Comparison of ENCODE assay signal across 14 cellular contexts in the genomic region with DNA sequence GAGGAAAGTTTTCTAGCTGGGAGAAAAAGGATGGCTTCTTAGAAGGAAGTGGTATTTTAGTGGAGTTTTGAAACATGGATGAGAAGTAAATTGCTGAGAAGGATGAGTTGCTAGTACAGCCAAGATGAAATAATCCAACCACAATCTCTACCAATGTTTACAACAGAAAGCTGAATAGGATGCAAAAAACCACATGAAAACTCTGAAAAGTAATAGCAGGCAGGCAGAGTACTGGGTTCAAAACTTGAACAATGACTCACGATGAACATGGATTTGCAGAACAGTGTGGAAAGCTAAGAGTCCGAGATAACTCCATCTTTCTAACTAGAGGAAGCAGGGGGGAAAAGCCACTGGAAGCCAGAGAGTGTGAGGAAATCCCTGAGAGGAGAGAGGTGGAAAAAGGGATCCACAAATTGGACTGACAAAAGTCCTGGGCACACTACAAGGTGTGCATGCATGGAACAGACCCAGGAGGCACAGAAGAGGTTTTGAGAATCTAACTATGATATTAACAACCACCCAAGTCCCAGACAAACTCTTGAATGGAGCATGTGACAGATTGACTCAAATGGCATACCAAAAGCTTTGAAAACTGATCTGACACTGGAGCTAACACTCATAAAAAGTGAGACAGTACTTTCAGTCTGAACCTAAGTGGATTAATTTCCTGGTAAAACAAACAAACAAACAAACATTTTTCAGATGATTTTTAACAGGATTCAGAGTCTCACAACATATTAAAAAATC.
DNase-seq lines count a peak whose midpoint lies in the region; ATAC-seq and TF ChIP-seq lines count a peak whose summit lies in the region.
"Had no signal": no experiment of that assay in that cellular context is flagged by ENCODE, and none has a peak within 500 bp of the region (broad histone marks: within the 10 kb centered on the region; RNA-seq: fewer than 3 reads in every experiment).

No MANE protein-coding gene starts in this region.

- H4K8ac ChIP-seq in mesenchymal stem cell (ENCODE audit: low read length): no peak overlapping the region

- no peak overlapping the region for H3K27ac ChIP-seq in CD8-positive, alpha-beta T cell (ENCODE audit: low read depth, low read length)
- H3K27ac ChIP-seq in HL-60 (replicated peaks): peak overlapping the region; percentile 69
- no peak overlapping the region for H3K27ac ChIP-seq in mesenchymal stem cell (ENCODE audit: low read length, poor library complexity, severe bottlenecking)
- H3K27ac ChIP-seq: gastroesophageal sphincter, right lobe of liver had no signal

- H3K4ac ChIP-seq in mesenchymal stem cell (ENCODE audit: low read depth in 1 of 2, low read length in 2 of 2): no peak overlapping the region

- no peak overlapping the region for H2AK5ac ChIP-seq in mesenchymal stem cell (ENCODE audit: low read length, severe bottlenecking)

- H3K27me3 Mint-ChIP-seq in CD8-positive, alpha-beta T cell (ENCODE audit: low read depth): no peaks in the 10 kb centered on the region
- no peaks in the 10 kb centered on the region for H3K27me3 Mint-ChIP-seq in activated CD8-positive, alpha-beta T cell treated with anti-CD3 and anti-CD28 coated beads for 36 hours

- peaks cover 31% of the 10 kb centered on the region for H3K4me1 ChIP-seq in CD8-positive, alpha-beta T cell (ENCODE audit: insufficient read depth, low read length)
- peaks cover 2% of the 10 kb centered on the region for H3K4me1 ChIP-seq in mesenchymal stem cell (ENCODE audit: control insufficient read depth, insufficient read depth, low read depth, low read length)
- H3K4me1 ChIP-seq: gastroesophageal sphincter had no signal

- no peak overlapping the region for H2BK15ac ChIP-seq in mesenchymal stem cell (ENCODE audit: low read depth, poor library complexity, severe bottlenecking)

- no peaks in the 10 kb centered on the region for H3K27me3 ChIP-seq in CD8-positive, alpha-beta T cell (ENCODE audit: insufficient read depth, low read length)
- no peaks in the 10 kb centered on the region for H3K27me3 ChIP-seq in HL-60 (ENCODE audit: insufficient read depth, poor library complexity, severe bottlenecking)
- no peaks in the 10 kb centered on the region for H3K27me3 ChIP-seq in mesenchymal stem cell (ENCODE audit: control insufficient read depth in 1 of 2, insufficient read depth in 1 of 2, low read length in 2 of 2)
- H3K27me3 ChIP-seq: gastroesophageal sphincter, right lobe of liver had no signal

- H3K9me3 ChIP-seq in CD8-positive, alpha-beta T cell (ENCODE audit: low read length): no peaks in the 10 kb centered on the region
- no peaks in the 10 kb centered on the region for H3K9me3 ChIP-seq in mesenchymal stem cell (ENCODE audit: control insufficient read depth, low read length)
- H3K9me3 ChIP-seq: gastroesophageal sphincter, right lobe of liver had no signal

- no peak overlapping the region for H2BK12ac ChIP-seq in mesenchymal stem cell (ENCODE audit: low read length in 2 of 2)

- no peak overlapping the region for H2BK120ac ChIP-seq in mesenchymal stem cell (ENCODE audit: low read depth, low read length)

- no peak overlapping the region for H3K14ac ChIP-seq in mesenchymal stem cell (ENCODE audit: low read length in 2 of 2)

- H3K4me1 Mint-ChIP-seq in CD8-positive, alpha-beta T cell (ENCODE audit: low read depth): peaks cover 66% of the 10 kb centered on the region
- H3K4me1 Mint-ChIP-seq in activated CD8-positive, alpha-beta T cell treated with anti-CD3 and anti-CD28 coated beads for 36 hours (ENCODE audit: low read depth): peaks cover 62% of the 10 kb centered on the region

- H3K9ac ChIP-seq in mesenchymal stem cell (ENCODE audit: low read length): no peak overlapping the region

- TF ChIP-seq CTCF in CD8-positive, alpha-beta T cell (IDR thresholded peaks at IDR 0.05): no peak
- no peak for TF ChIP-seq CTCF in HL-60 (IDR thresholded peaks at IDR 0.05; ENCODE audit: insufficient read depth, low read length)
- TF ChIP-seq CTCF in activated CD8-positive, alpha-beta T cell treated with anti-CD3 and anti-CD28 coated beads for 36 hours (IDR thresholded peaks at IDR 0.05): no peak

- WGBS in mesenchymal stem cell: 87% methylated on average over 2 of the region's 2 CpGs

- H3K9me3 Mint-ChIP-seq in CD8-positive, alpha-beta T cell: peaks cover 13% of the 10 kb centered on the region
- peaks cover 25% of the 10 kb centered on the region for H3K9me3 Mint-ChIP-seq in activated CD8-positive, alpha-beta T cell treated with anti-CD3 and anti-CD28 coated beads for 36 hours

- peak in 1 of 7 experiments; percentile 44 for DNase-seq in CD8-positive, alpha-beta T cell
- peak; percentile 33 to 36 for DNase-seq in HL-60 (ENCODE audit: low read depth in 1 of 2, low spot score in 1 of 2)
- no peak for DNase-seq in activated CD8-positive, alpha-beta T cell treated with anti-CD3 and anti-CD28 coated beads for 36 hours
- DNase-seq in mesenchymal stem cell: peak; percentile 30
- DNase-seq in kidney tubule cell (ENCODE audit: low spot score): no peak
- DNase-seq in COLO668 (lab: John Stamatoyannopoulos, UW; ENCODE audit: unreplicated experiment): no peak
- DNase-seq: activated CD4-positive, CD25-positive, alpha-beta regulatory T cell treated with anti-CD3 and anti-CD28 coated beads, Interleukin-2, amount 50 U/mL, for 72 hours; kidney; NCI-H146; NCI-H774; right lobe of liver; SHP77 treated with DMSO at 0.1 percent for 48 hours had no signal

- POLR2A ChIA-PET in CD8-positive, alpha-beta T cell (lab: Charles Lee): interaction anchor here (0.7 to 0.8 kb wide), 2 partner anchors 52 to 78 kb away, joined by 3 read pairs; no protein-coding TSS in a partner anchor
- POLR2A ChIA-PET in activated CD8-positive, alpha-beta T cell treated with anti-CD3 and anti-CD28 coated beads for 36 hours (lab: Charles Lee): interaction anchor here (0.6 to 1.5 kb wide), 5 partner anchors 19 to 124 kb away, joined by 3 to 8 read pairs (median 3); no protein-coding TSS in a partner anchor

- H2BK5ac ChIP-seq in mesenchymal stem cell (ENCODE audit: low read depth, low read length, poor library complexity, severe bottlenecking): no peak overlapping the region

- no peaks in the 10 kb centered on the region for H3K36me3 ChIP-seq in CD8-positive, alpha-beta T cell (ENCODE audit: insufficient read depth, low read length)
- H3K36me3 ChIP-seq in mesenchymal stem cell (ENCODE audit: control insufficient read depth in 1 of 2, insufficient read depth in 2 of 2, low read depth in 1 of 2, low read length in 2 of 2): peaks cover 0 to 3% of the 10 kb centered on the region in 2 experiments
- H3K36me3 ChIP-seq: gastroesophageal sphincter, right lobe of liver had no signal

- intact Hi-C loops in CD8-positive, alpha-beta T cell (cut with DNase I, micrococcal nuclease): loop anchor here in 1 of 2 experiments (5.0 kb wide), 1 partner anchor 160 kb away; no protein-coding TSS in a partner anchor
- intact Hi-C loops in activated CD8-positive, alpha-beta T cell treated with anti-CD3 and anti-CD28 coated beads for 36 hours (cut with micrococcal nuclease): no loop called here

- H4K91ac ChIP-seq in mesenchymal stem cell (ENCODE audit: low read length): no peak overlapping the region

- no peak overlapping the region for H3K23ac ChIP-seq in mesenchymal stem cell (ENCODE audit: low read length in 2 of 2)

- no peak overlapping the region for H2AFZ ChIP-seq in mesenchymal stem cell (ENCODE audit: low read depth, low read length)

- peaks cover 60% of the 10 kb centered on the region for H3K36me3 Mint-ChIP-seq in CD8-positive, alpha-beta T cell
- H3K36me3 Mint-ChIP-seq in activated CD8-positive, alpha-beta T cell treated with anti-CD3 and anti-CD28 coated beads for 36 hours (ENCODE audit: low read depth): peaks cover 55% of the 10 kb centered on the region

- CTCF ChIA-PET in CD8-positive, alpha-beta T cell (lab: Charles Lee): interaction anchor here (0.7 to 1.8 kb wide), 3 partner anchors 12 to 158 kb away, joined by 3 to 6 read pairs (median 3); no protein-coding TSS in a partner anchor
- CTCF ChIA-PET in activated CD8-positive, alpha-beta T cell treated with anti-CD3 and anti-CD28 coated beads for 36 hours (lab: Charles Lee): interaction anchor here (0.9 to 1.3 kb wide), 4 partner anchors 106 to 158 kb away, joined by 3 to 5 read pairs (median 3); partner anchors contain the start of gene RPL39L

- H3K79me1 ChIP-seq in mesenchymal stem cell (replicated peaks; ENCODE audit: low read length, poor library complexity, severe bottlenecking): peaks cover 10% of the 10 kb centered on the region

- H3K27ac Mint-ChIP-seq in CD8-positive, alpha-beta T cell: peak overlapping the region; percentile 49
- peak overlapping the region; percentile 27 for H3K27ac Mint-ChIP-seq in activated CD8-positive, alpha-beta T cell treated with anti-CD3 and anti-CD28 coated beads for 36 hours

- no peak overlapping the region for H3K4me3 ChIP-seq in CD8-positive, alpha-beta T cell (ENCODE audit: low read depth, low read length)
- H3K4me3 ChIP-seq in HL-60 (replicated peaks; ENCODE audit: insufficient read depth, low read length): no peak overlapping the region
- no peak overlapping the region for H3K4me3 ChIP-seq in mesenchymal stem cell (ENCODE audit: insufficient read depth in 1 of 2, low read depth in 1 of 2, low read length in 2 of 2)
- H3K4me3 ChIP-seq: gastroesophageal sphincter, right lobe of liver had no signal

- peak overlapping the region; percentile 8 for H3K4me3 Mint-ChIP-seq in CD8-positive, alpha-beta T cell
- no peak overlapping the region for H3K4me3 Mint-ChIP-seq in activated CD8-positive, alpha-beta T cell treated with anti-CD3 and anti-CD28 coated beads for 36 hours

- H3K18ac ChIP-seq in mesenchymal stem cell (ENCODE audit: low read depth in 1 of 2, low read length in 2 of 2): no peak overlapping the region

- peak; percentile 64 for ATAC-seq in CD8-positive, alpha-beta T cell
- ATAC-seq in activated CD8-positive, alpha-beta T cell treated with anti-CD3 and anti-CD28 coated beads for 36 hours: peak; percentile 43
- ATAC-seq in GM19351 (IDR thresholded peaks at IDR 0.05; ENCODE audit: unreplicated experiment): no peak
- ATAC-seq: gastroesophageal sphincter had no signal

- no peak overlapping the region for H3K4me2 ChIP-seq in mesenchymal stem cell (ENCODE audit: low read length, poor library complexity, severe bottlenecking)

Comparison
In these comparisons a context has a peak if more than half of its experiments do, and no peak if none do; other contexts are left out.
1. DNase-seq: peak in HL-60 (2 of 2) and mesenchymal stem cell (single experiment); none in activated CD8-positive, alpha-beta T cell treated with anti-CD3 and anti-CD28 coated beads for 36 hours (single experiment), kidney tubule cell (single experiment) and COLO668 (single experiment).